ENCODE assay signal across 8 cellular contexts in genomic region chr2:102009557-102009956, GRCh38. TPM values are rescaled to one million over a fixed set of nuclear protein-coding genes. Genes with fewer than 3 reads are reported as not detected.
"Had no signal": no experiment of that assay in that cellular context is flagged by ENCODE, and none has a peak within 500 bp of the region (broad histone marks: within the 10 kb centered on the region; RNA-seq: fewer than 3 reads in every experiment).

No MANE protein-coding gene starts in this region.

- H3K36me3 Mint-ChIP-seq: IgD-negative memory B cell had no signal

- DNase-seq: GM23248, H9, HCEC 1CT, KBM-7 had no signal

- H3K4me3 Mint-ChIP-seq: H9, IgD-negative memory B cell had no signal

- ATAC-seq: HepG2 had no signal

- H3K27ac ChIP-seq: GM23248, HL-60 had no signal

- H3K27ac Mint-ChIP-seq: H9, IgD-negative memory B cell had no signal

- H3K4me3 ChIP-seq: GM23248 had no signal

RNA-seq across cellular contexts. Expression of gene IL1R2, which starts 17.8 kb away (rescaled TPM):
- total RNA-seq: H1, H9 had no signal
- polyA plus RNA-seq: IgD-negative memory B cell had no signal
